ENCODE assay signal across 8 cellular contexts in genomic region chr4:36385951-36386561, GRCh38.
A peak's percentile ranks its signal among the peaks of the same experiment; 100 is the strongest.
DNase-seq lines count a peak whose midpoint lies in the region; ATAC-seq and TF ChIP-seq lines count a peak whose summit lies in the region.

No MANE protein-coding gene starts in this region.

- H3K36me3 Mint-ChIP-seq in CD4-positive, alpha-beta T cell (ENCODE audit: low read depth) = no peaks in the 10 kb centered on the region
- H3K36me3 Mint-ChIP-seq in natural killer cell = peaks cover under 1% of the 10 kb centered on the region
- H3K36me3 Mint-ChIP-seq in osteocyte (ENCODE audit: unreplicated experiment) = no peaks in the 10 kb centered on the region

- peaks cover 37% of the 10 kb centered on the region for H3K4me1 Mint-ChIP-seq in CD4-positive, alpha-beta T cell (ENCODE audit: low read depth)
- H3K4me1 Mint-ChIP-seq in natural killer cell (peaks cover 18 to 19% of the 10 kb centered on the region in 2 donors), osteocyte (ENCODE audit: unreplicated experiment) (no peaks in the 10 kb centered on the region)

- peak overlapping the region; percentile 44 for H3K27ac ChIP-seq in CD4-positive, alpha-beta T cell (ENCODE audit: low read depth, low read length)
- no peak overlapping the region for H3K27ac ChIP-seq in gastrocnemius medialis

- H3K27me3 ChIP-seq in CD4-positive, alpha-beta T cell (ENCODE audit: control insufficient read depth, insufficient read depth, low read length) = no peaks in the 10 kb centered on the region
- H3K27me3 ChIP-seq in gastrocnemius medialis = no peaks in the 10 kb centered on the region

- H3K9me3 ChIP-seq in CD4-positive, alpha-beta T cell (ENCODE audit: control insufficient read depth, low read length) = no peaks in the 10 kb centered on the region
- no peaks in the 10 kb centered on the region for H3K9me3 ChIP-seq in gastrocnemius medialis

- no peaks in the 10 kb centered on the region for H3K4me1 ChIP-seq in gastrocnemius medialis

- CTCF ChIA-PET in CD4-positive, alpha-beta T cell (lab: Charles Lee) = interaction anchor here (0.6 to 2.2 kb wide), 3 partner anchors 8 to 13 kb away, joined by 3 to 17 read pairs (median 3); no protein-coding TSS in a partner anchor

- TF ChIP-seq POLR2A in gastrocnemius medialis (IDR thresholded peaks at IDR 0.05) = no peak

- no peaks in the 10 kb centered on the region for H3K36me3 ChIP-seq in gastrocnemius medialis

- POLR2A ChIA-PET in CD4-positive, alpha-beta T cell (lab: Charles Lee) = interaction anchor here (0.8 to 2.4 kb wide), 6 partner anchors 9 to 143 kb away, joined by 3 to 26 read pairs (median 10); partner anchors contain the start of gene ARAP2

- DNase-seq in CD4-positive, alpha-beta T cell = peak in 9 of 10 experiments; percentile 0 to 57 (median 18)
- DNase-seq in GM19240 (ENCODE audit: insufficient read length, low spot score) = peak; percentile 8
- peak; percentile 28 for DNase-seq in T-helper 22 cell (ENCODE audit: low read depth)
- peak; percentile 43 for DNase-seq in natural killer cell
- no peak for DNase-seq in osteocyte (ENCODE audit: extremely low spot score, unreplicated experiment)
- no peak for DNase-seq in gastrocnemius medialis
- DNase-seq in epidermal melanocyte (ENCODE audit: insufficient read length, low spot score) = no peak

- H3K27ac Mint-ChIP-seq in CD4-positive, alpha-beta T cell = peak overlapping the region; percentile 79
- H3K27ac Mint-ChIP-seq in natural killer cell (peak overlapping the region; percentile 47 to 73), osteocyte (ENCODE audit: unreplicated experiment) (no peak overlapping the region)

- H3K27me3 Mint-ChIP-seq in CD4-positive, alpha-beta T cell = no peaks in the 10 kb centered on the region
- H3K27me3 Mint-ChIP-seq in natural killer cell (ENCODE audit: low read depth in 2 of 2) = peaks cover 42 to 58% of the 10 kb centered on the region in 2 donors
- H3K27me3 Mint-ChIP-seq in osteocyte (ENCODE audit: unreplicated experiment) = peaks cover 18% of the 10 kb centered on the region

- in situ Hi-C loops in gastrocnemius medialis (cut with MboI; ENCODE audit: low sequenced_read_pairs in 4 of 4) = no loop called here

- H3K4me3 ChIP-seq in gastrocnemius medialis = no peak overlapping the region

- ATAC-seq in CD4-positive, alpha-beta T cell (ENCODE audit: poor library complexity) = peak; percentile 98
- ATAC-seq in HG03139 (IDR thresholded peaks at IDR 0.05; ENCODE audit: unreplicated experiment) (peak; percentile 73), natural killer cell (peak; percentile 88 to 96 (median 91)), gastrocnemius medialis (no peak)

- TF ChIP-seq CTCF in CD4-positive, alpha-beta T cell (IDR thresholded peaks at IDR 0.05) = no peak
- TF ChIP-seq CTCF in natural killer cell (IDR thresholded peaks at IDR 0.05) (no peak), osteocyte (IDR thresholded peaks at IDR 0.05) (no peak), gastrocnemius medialis (IDR thresholded peaks at IDR 0.05 in 4 of 5, conservative IDR thresholded peaks at IDR 0.05 in 1 of 5) (no peak)

- peak overlapping the region; percentile 36 for H3K4me3 Mint-ChIP-seq in CD4-positive, alpha-beta T cell
- H3K4me3 Mint-ChIP-seq in natural killer cell = peak overlapping the region; percentile 38
- H3K4me3 Mint-ChIP-seq in osteocyte (ENCODE audit: unreplicated experiment) = no peak overlapping the region

- H3K9me3 Mint-ChIP-seq in CD4-positive, alpha-beta T cell = no peaks in the 10 kb centered on the region
- H3K9me3 Mint-ChIP-seq in natural killer cell = no peaks in the 10 kb centered on the region
- H3K9me3 Mint-ChIP-seq in osteocyte (ENCODE audit: unreplicated experiment) = no peaks in the 10 kb centered on the region

- intact Hi-C loops in CD4-positive, alpha-beta T cell (cut with DNase I, micrococcal nuclease) = loop anchor here in 1 of 2 experiments (1.0 to 5.0 kb wide), 3 partner anchors 8 to 129 kb away; no protein-coding TSS in a partner anchor
- intact Hi-C loops in natural killer cell (cut with micrococcal nuclease) (loop anchor here (2.0 to 5.0 kb wide), 4 partner anchors 63 to 193 kb away; partner anchors contain the start of gene ARAP2), gastrocnemius medialis (cut with DNase I; ENCODE audit: low total_unique reads) (no loop called here)

Comparison
In these comparisons a context has a peak if more than half of its experiments do, and no peak if none do; other contexts are left out.
1. ATAC-seq: peak in CD4-positive, alpha-beta T cell (single experiment), HG03139 (single experiment) and natural killer cell (3 of 3); none in gastrocnemius medialis (0 of 2).
2. DNase-seq: peak in CD4-positive, alpha-beta T cell (9 of 10), GM19240 (single experiment), T-helper 22 cell (single experiment) and natural killer cell (single experiment); none in osteocyte (single experiment), gastrocnemius medialis (0 of 2) and epidermal melanocyte (single experiment).